Comparison of ENCODE assay signal across 8 cellular contexts in the genomic region with DNA sequence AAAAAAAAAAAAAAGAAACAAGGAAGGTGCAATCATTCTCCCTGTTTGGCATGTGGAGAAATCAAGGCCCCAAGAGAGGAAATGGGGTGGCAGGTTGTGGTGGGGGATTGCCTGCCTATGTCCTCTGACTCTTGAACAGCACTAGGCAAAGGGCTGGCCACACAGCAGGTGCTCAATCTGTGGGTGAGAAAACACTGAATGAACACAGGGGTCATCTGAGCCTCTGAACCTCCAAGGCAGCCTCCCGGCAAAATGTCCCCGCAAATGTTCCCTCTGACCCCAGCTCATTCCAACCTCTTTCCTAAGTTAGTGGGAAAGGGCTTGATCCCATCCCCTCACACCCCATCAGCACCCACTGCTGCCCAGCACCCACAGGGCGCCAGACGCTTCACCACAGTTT. TPM values are rescaled to one million over a fixed set of nuclear protein-coding genes. Genes with fewer than 3 reads are reported as not detected.
DNase-seq lines count a peak whose midpoint lies in the region; ATAC-seq, FAIRE-seq and TF ChIP-seq lines count a peak whose summit lies in the region.

No MANE protein-coding gene starts in this region.

- no peaks in the 10 kb centered on the region for H4K20me1 ChIP-seq in hepatocyte (ENCODE audit: insufficient read depth, poor library complexity, severe bottlenecking)

- peak overlapping the region; percentile 65 for H3K27ac ChIP-seq in hepatocyte

- no peak for DNase-seq in GM18507 (ENCODE audit: extremely low spot score, insufficient read length, low read depth)
- peak in 3 of 34 experiments; percentile 12 to 19 (median 15) for DNase-seq in T-cell
- DNase-seq in hepatocyte (ENCODE audit: low spot score): no peak
- DNase-seq in NCI-H2081 (lab: John Stamatoyannopoulos, UW): no peak
- DNase-seq in cerebellum (ENCODE audit: low spot score): no peak
- DNase-seq in NCI-H128 (lab: John Stamatoyannopoulos, UW; ENCODE audit: unreplicated experiment): no peak

- no peaks in the 10 kb centered on the region for H3K27me3 Mint-ChIP-seq in T-cell
- H3K27me3 Mint-ChIP-seq in stimulated activated memory B cell treated with anti-CD40 and anti-IgM and Interleukin-4, amounts not matched to agents 10 μg/mL and 1 μg/mL and 100 μg/mL, for 72 hours: no peaks in the 10 kb centered on the region

- H3K9me3 ChIP-seq in hepatocyte (ENCODE audit: low read depth): no peaks in the 10 kb centered on the region

- peaks cover 77 to 83% (median 80%) of the 10 kb centered on the region in 3 donors for H3K4me1 Mint-ChIP-seq in T-cell
- peaks cover 68% of the 10 kb centered on the region for H3K4me1 Mint-ChIP-seq in stimulated activated memory B cell treated with anti-CD40 and anti-IgM and Interleukin-4, amounts not matched to agents 10 μg/mL and 1 μg/mL and 100 μg/mL, for 72 hours

- peaks cover 14% of the 10 kb centered on the region for H3K79me2 ChIP-seq in hepatocyte

- peak overlapping the region; percentile 67 to 89 for H3K27ac Mint-ChIP-seq in T-cell
- peak overlapping the region; percentile 72 for H3K27ac Mint-ChIP-seq in stimulated activated memory B cell treated with anti-CD40 and anti-IgM and Interleukin-4, amounts not matched to agents 10 μg/mL and 1 μg/mL and 100 μg/mL, for 72 hours

- no peaks in the 10 kb centered on the region for H3K9me3 Mint-ChIP-seq in T-cell
- H3K9me3 Mint-ChIP-seq in stimulated activated memory B cell treated with anti-CD40 and anti-IgM and Interleukin-4, amounts not matched to agents 10 μg/mL and 1 μg/mL and 100 μg/mL, for 72 hours: no peaks in the 10 kb centered on the region

- 100% methylated on average over 4 of the region's 4 CpGs for WGBS in hepatocyte (ENCODE audit: low lambda C conversion rate, missing lambda C conversion rate)

- no peaks in the 10 kb centered on the region for H3K36me3 ChIP-seq in hepatocyte (replicated peaks; ENCODE audit: insufficient read depth, low read depth)

- no peak for ATAC-seq in T-cell (replicated peaks in 1 of 4)
- no peak for ATAC-seq in stimulated activated memory B cell treated with anti-CD40 and anti-IgM and Interleukin-4, amounts not matched to agents 10 μg/mL and 1 μg/mL and 100 μg/mL, for 72 hours
- ATAC-seq in HG02642 (IDR thresholded peaks at IDR 0.05; ENCODE audit: poor library complexity, unreplicated experiment): no peak

- POLR2A ChIA-PET in T-cell (lab: Charles Lee): no interaction called here

- H3K4me1 ChIP-seq in hepatocyte (ENCODE audit: insufficient read depth): peaks cover 24% of the 10 kb centered on the region

- TF ChIP-seq CTCF in hepatocyte (IDR thresholded peaks at IDR 0.05; ENCODE audit: poor library complexity): no peak

- H2AFZ ChIP-seq in hepatocyte: no peak overlapping the region

- H3K4me3 ChIP-seq in hepatocyte: no peak overlapping the region

- peak overlapping the region in 1 of 3 donors; percentile 56 for H3K4me3 Mint-ChIP-seq in T-cell
- no peak overlapping the region for H3K4me3 Mint-ChIP-seq in stimulated activated memory B cell treated with anti-CD40 and anti-IgM and Interleukin-4, amounts not matched to agents 10 μg/mL and 1 μg/mL and 100 μg/mL, for 72 hours

- H3K4me2 ChIP-seq in hepatocyte: no peak overlapping the region

- FAIRE-seq in GM18507 (lab: Jason Lieb, UNC): peak; percentile 12

- no peaks in the 10 kb centered on the region for H3K9me2 ChIP-seq in hepatocyte (replicated peaks; ENCODE audit: insufficient read depth)

- CTCF ChIA-PET in T-cell (lab: Charles Lee): interaction anchor here in 1 of 2 donors (1.1 kb wide), 1 partner anchor 17 kb away, joined by 3 read pairs; no protein-coding TSS in a partner anchor

- peaks cover 4% of the 10 kb centered on the region for H3K36me3 Mint-ChIP-seq in T-cell
- peaks cover 13% of the 10 kb centered on the region for H3K36me3 Mint-ChIP-seq in stimulated activated memory B cell treated with anti-CD40 and anti-IgM and Interleukin-4, amounts not matched to agents 10 μg/mL and 1 μg/mL and 100 μg/mL, for 72 hours

- no peaks in the 10 kb centered on the region for H3K27me3 ChIP-seq in hepatocyte

RNA-seq across cellular contexts. Expression of gene PLA2G6, which starts 4.6 kb away (rescaled TPM):
- total RNA-seq in T-cell: 100 to 1,000 TPM in 4 of 5 donors, 10 to 100 TPM in 1; 93.6 to 197 (median 162) TPM
- total RNA-seq in hepatocyte: 28.2 and 39.9 TPM in 2 replicates
- 30.2 and 42.6 TPM in 2 replicates for polyA plus RNA-seq in hepatocyte
- total RNA-seq in cerebellum: 19.9 TPM

RNA-seq across cellular contexts. Expression of gene MAFF, which starts 24.8 kb away (rescaled TPM):
- 10 to 100 TPM in 2 of 5 donors, 1 to 10 TPM in 3; 6.5 to 49.9 (median 9.6) TPM for total RNA-seq in T-cell
- 55.9 and 70.4 TPM in 2 replicates for total RNA-seq in hepatocyte
- 67.2 and 76.3 TPM in 2 replicates for polyA plus RNA-seq in hepatocyte
- total RNA-seq in cerebellum: 5.2 TPM
